10 cellular contexts compared by ENCODE assay signal in genomic region chr6:13681305-13682061, GRCh38. TPM values are rescaled to one million over a fixed set of nuclear protein-coding genes. Genes with fewer than 3 reads are reported as not detected.
DNase-seq lines count a peak whose midpoint lies in the region; ATAC-seq, FAIRE-seq and TF ChIP-seq lines count a peak whose summit lies in the region.
"Had no signal": no experiment of that assay in that cellular context is flagged by ENCODE, and none has a peak within 500 bp of the region (broad histone marks: within the 10 kb centered on the region; RNA-seq: fewer than 3 reads in every experiment).

No MANE protein-coding gene starts in this region.

- TF ChIP-seq POLR2A in GM12891 (IDR thresholded peaks at IDR 0.05; ENCODE audit: low read depth, low read length), result no peak

- DNase-seq in GM12891 (ENCODE audit: insufficient read length, low spot score) (no peak), T-cell (peak in 8 of 34 experiments; percentile 5 to 35 (median 16)), naive B cell (peak; percentile 11), islet precursor cell (no peak), NCI-H1048 (lab: John Stamatoyannopoulos, UW) (no peak), tibial artery (no peak)
- DNase-seq: upper lobe of right lung had no signal

- H3K27ac ChIP-seq in tibial artery, result no peak overlapping the region
- H3K27ac ChIP-seq: upper lobe of right lung had no signal

- H3K4me3 Mint-ChIP-seq in T-cell, result peak overlapping the region; percentile 44 to 63 (median 44)
- H3K4me3 Mint-ChIP-seq in naive B cell, result peak overlapping the region in 3 of 8 donors; percentile 29 to 62 (median 55)

- ATAC-seq in GM21515 (IDR thresholded peaks at IDR 0.05; ENCODE audit: unreplicated experiment) (peak; percentile 47), T-cell (replicated peaks in 1 of 4) (peak; percentile 60 to 85 (median 74)), naive B cell (ENCODE audit: low read depth in 2 of 2) (peak; percentile 28 to 56), GM19467 (IDR thresholded peaks at IDR 0.05; ENCODE audit: unreplicated experiment) (no peak)
- ATAC-seq: sciatic nerve, upper lobe of right lung had no signal

- H3K36me3 ChIP-seq in tibial artery, result peaks cover 0 to 7% (median 0%) of the 10 kb centered on the region in 3 donors
- H3K36me3 ChIP-seq: upper lobe of right lung had no signal

- H3K4me1 ChIP-seq in tibial artery, result peaks cover 0 to 9% (median 0%) of the 10 kb centered on the region in 4 donors
- H3K4me1 ChIP-seq: upper lobe of right lung had no signal

- no peaks in the 10 kb centered on the region for H3K27me3 ChIP-seq in tibial artery
- H3K27me3 ChIP-seq: upper lobe of right lung had no signal

- CTCF ChIA-PET in T-cell (lab: Charles Lee), result interaction anchor here in 1 of 2 donors (1.6 to 2.3 kb wide), 3 partner anchors 14 to 107 kb away, joined by 7 to 9 read pairs (median 8); partner anchors contain the start of genes NOL7 and SIRT5

- no peak for TF ChIP-seq CTCF in tibial artery (IDR thresholded peaks at IDR 0.05)

- FAIRE-seq in GM12891 (lab: Jason Lieb, UNC), result peak; percentile 47

- H3K9me3 Mint-ChIP-seq in T-cell (peaks cover 0 to 12% (median 0%) of the 10 kb centered on the region in 3 donors), naive B cell (peaks cover 5 to 21% (median 12%) of the 10 kb centered on the region in 7 donors)

- H3K36me3 Mint-ChIP-seq in T-cell (peaks cover 21% of the 10 kb centered on the region), naive B cell (peaks cover 6 to 19% of the 10 kb centered on the region in 2 donors)

- H3K4me1 Mint-ChIP-seq in T-cell, result peaks cover 61 to 70% (median 66%) of the 10 kb centered on the region in 3 donors
- peaks cover 32 to 51% (median 44%) of the 10 kb centered on the region in 3 donors for H3K4me1 Mint-ChIP-seq in naive B cell

- POLR2A ChIA-PET in T-cell (lab: Charles Lee), result interaction anchor here (0.6 to 1.0 kb wide), 6 partner anchors 9 to 227 kb away, joined by 3 to 4 read pairs (median 3); no protein-coding TSS in a partner anchor

- peaks cover 0 to 5% (median 3%) of the 10 kb centered on the region in 3 donors for H3K9me3 ChIP-seq in tibial artery

- no peak overlapping the region for H3K4me3 ChIP-seq in tibial artery
- H3K4me3 ChIP-seq: upper lobe of right lung had no signal

- H3K27me3 Mint-ChIP-seq in T-cell, result no peaks in the 10 kb centered on the region
- no peaks in the 10 kb centered on the region for H3K27me3 Mint-ChIP-seq in naive B cell

- intact Hi-C loops in tibial artery (cut with DNase I; ENCODE audit: low total_unique reads), result no loop called here

- H3K27ac Mint-ChIP-seq in T-cell (peak overlapping the region; percentile 79 to 87), naive B cell (peak overlapping the region in 3 of 6 donors; percentile 36 to 85 (median 72))

TF ChIP-seq in GM12891, 5 proteins besides CTCF, POLR2A, EP300 and RAD21:
- TF ChIP-seq TAF1 (IDR thresholded peaks at IDR 0.05; ENCODE audit: low read depth, low read length) (no peak), SPI1 (IDR thresholded peaks at IDR 0.05; ENCODE audit: low read depth, low read length) (peak; percentile 66)

RNA-seq across cellular contexts. Expression of gene RANBP9, which starts 30.2 kb away (rescaled TPM):
- 19.3 TPM for polyA plus RNA-seq in GM12891 (2012; ENCODE audit: low read depth, missing spikeins)
- 10 to 100 TPM; 44.9 to 59.4 (median 46.8) TPM for total RNA-seq in T-cell
- polyA plus RNA-seq in naive B cell (ENCODE audit: low read depth in 6 of 6), result 1 to 10 TPM; 2.2 to 5.0 (median 3.3) TPM
